Comparison of ENCODE assay signal across 18 cellular contexts in genomic region chr1:19416145-19416544, GRCh38.
DNase-seq lines count a peak whose midpoint lies in the region; ATAC-seq and TF ChIP-seq lines count a peak whose summit lies in the region.
"Had no signal": no experiment of that assay in that cellular context is flagged by ENCODE, and none has a peak within 500 bp of the region (broad histone marks: within the 10 kb centered on the region; RNA-seq: fewer than 3 reads in every experiment).

No MANE protein-coding gene starts in this region.

- no peaks in the 10 kb centered on the region for H3K9me2 ChIP-seq in GM23248 (ENCODE audit: insufficient read depth)

- H3K4me1 Mint-ChIP-seq in immature natural killer cell: peaks cover 68 to 91% of the 10 kb centered on the region in 2 donors
- H3K4me1 Mint-ChIP-seq in stimulated activated effector memory CD8-positive, alpha-beta T cell treated with anti-CD3 and anti-CD28 coated beads, Interleukin-12 subunit alpha, Interleukin-12 subunit beta, amount 100 ng/mL, for 72 hours: peaks cover 59% of the 10 kb centered on the region

- peak overlapping the region; percentile 24; the same call in 1 of the 2 replicates for H3K9ac ChIP-seq in GM23248

- no peaks in the 10 kb centered on the region for H4K20me1 ChIP-seq in GM23248 (ENCODE audit: insufficient read depth)

- H3K27me3 ChIP-seq in GM23248 (replicated peaks; ENCODE audit: insufficient read depth) (no peaks in the 10 kb centered on the region), ascending aorta (no peaks in the 10 kb centered on the region), dorsolateral prefrontal cortex (no peaks in the 10 kb centered on the region)
- H3K27me3 ChIP-seq: hepatocyte had no signal

- peaks cover 0 to 1% (median 0%) of the 10 kb centered on the region in 3 donors for H3K27me3 Mint-ChIP-seq in immature natural killer cell (ENCODE audit: low read depth in 3 of 3)

- peaks cover 47% of the 10 kb centered on the region for H3F3A ChIP-seq in GM23248 (ENCODE audit: insufficient read depth)

- H3K4me1 ChIP-seq in GM23248 (ENCODE audit: insufficient read depth) (peaks cover 37% of the 10 kb centered on the region), ascending aorta (peaks cover 23 to 78% of the 10 kb centered on the region in 2 donors)

- H2AFZ ChIP-seq in GM23248: no peak overlapping the region
- H2AFZ ChIP-seq: hepatocyte had no signal

- peaks cover 0 to 16% (median 6%) of the 10 kb centered on the region in 3 donors for H3K36me3 Mint-ChIP-seq in immature natural killer cell
- peaks cover 60% of the 10 kb centered on the region for H3K36me3 Mint-ChIP-seq in stimulated activated effector memory CD8-positive, alpha-beta T cell treated with anti-CD3 and anti-CD28 coated beads, Interleukin-12 subunit alpha, Interleukin-12 subunit beta, amount 100 ng/mL, for 72 hours

- peak overlapping the region in 4 of 6 donors; percentile 10 to 65 (median 54) for H3K27ac Mint-ChIP-seq in immature natural killer cell
- peak overlapping the region; percentile 76 for H3K27ac Mint-ChIP-seq in stimulated activated effector memory CD8-positive, alpha-beta T cell treated with anti-CD3 and anti-CD28 coated beads, Interleukin-12 subunit alpha, Interleukin-12 subunit beta, amount 100 ng/mL, for 72 hours
- H3K27ac Mint-ChIP-seq: activated T-helper 2 cell treated with anti-CD3 and anti-CD28 coated beads, Interferon-gamma antibody, Interleukin-2, Interleukin-4, amounts not matched to agents 10 μg/mL and 5 μg/mL and 100 μg/mL, durations not matched to agents 14 hours and 24 hours and 36 hours had no signal

- H3K4me3 Mint-ChIP-seq in immature natural killer cell: no peak overlapping the region
- H3K4me3 Mint-ChIP-seq in stimulated activated effector memory CD8-positive, alpha-beta T cell treated with anti-CD3 and anti-CD28 coated beads, Interleukin-12 subunit alpha, Interleukin-12 subunit beta, amount 100 ng/mL, for 72 hours: no peak overlapping the region

- ATAC-seq in stimulated activated effector memory CD8-positive, alpha-beta T cell treated with anti-CD3 and anti-CD28 coated beads, Interleukin-12 subunit alpha, Interleukin-12 subunit beta, amount 100 ng/mL, for 72 hours: no peak
- no peak for ATAC-seq in HG03571 (IDR thresholded peaks at IDR 0.05; ENCODE audit: unreplicated experiment)
- ATAC-seq: Panc1 had no signal

- H3K79me2 ChIP-seq in GM23248 (ENCODE audit: insufficient read depth): peaks cover 100% of the 10 kb centered on the region

- H3K36me3 ChIP-seq in GM23248 (ENCODE audit: low read depth) (peaks cover 16% of the 10 kb centered on the region; the same call in 1 of the 2 replicates), ascending aorta (peaks cover 12 to 16% of the 10 kb centered on the region in 2 donors)

- WGBS in GM23248 (ENCODE audit: low coverage in 1 of 2, low lambda C conversion rate in 2 of 2, missing lambda C conversion rate in 2 of 2), 2 experiments: 75 to 80% methylated on average over 5 of the region's 5 CpGs

- H3K27ac ChIP-seq in GM23248 (peak overlapping the region; percentile 76), ascending aorta (peak overlapping the region; percentile 71 to 86), dorsolateral prefrontal cortex (peak overlapping the region in 12 of 59 donors; percentile 9 to 82 (median 74))
- H3K27ac ChIP-seq: hepatocyte, SK-N-MC had no signal

- no peaks in the 10 kb centered on the region for H3K9me3 ChIP-seq in GM23248 (ENCODE audit: low read depth)
- H3K9me3 ChIP-seq in ascending aorta: no peaks in the 10 kb centered on the region

- no peak overlapping the region for H3K4me2 ChIP-seq in GM23248 (ENCODE audit: unreplicated experiment)
- H3K4me2 ChIP-seq: hepatocyte had no signal

- intact Hi-C loops in ascending aorta (cut with DNase I): no loop called here
- intact Hi-C loops in dorsolateral prefrontal cortex (cut with DNase I): no loop called here

- H3K9me3 Mint-ChIP-seq in immature natural killer cell: no peaks in the 10 kb centered on the region
- no peaks in the 10 kb centered on the region for H3K9me3 Mint-ChIP-seq in stimulated activated effector memory CD8-positive, alpha-beta T cell treated with anti-CD3 and anti-CD28 coated beads, Interleukin-12 subunit alpha, Interleukin-12 subunit beta, amount 100 ng/mL, for 72 hours
- H3K9me3 Mint-ChIP-seq: activated T-helper 2 cell treated with anti-CD3 and anti-CD28 coated beads, Interferon-gamma antibody, Interleukin-2, Interleukin-4, amounts not matched to agents 10 μg/mL and 5 μg/mL and 100 μg/mL, durations not matched to agents 14 hours and 24 hours and 36 hours had no signal

- no peak for TF ChIP-seq CTCF in ascending aorta (IDR thresholded peaks at IDR 0.05)
- TF ChIP-seq CTCF in dorsolateral prefrontal cortex (IDR thresholded peaks at IDR 0.05 in 54 of 56, conservative IDR thresholded peaks at IDR 0.05 in 2 of 56; ENCODE audit: low read depth in 1 of 56, partially characterized antibody in 56 of 56): no peak

- H3K4me3 ChIP-seq in GM23248 (no peak overlapping the region), ascending aorta (no peak overlapping the region), dorsolateral prefrontal cortex (no peak overlapping the region)
- H3K4me3 ChIP-seq: hepatocyte, SK-N-MC had no signal

- DNase-seq in GM23248 (peak; percentile 41), ascending aorta (ENCODE audit: low spot score in 2 of 2) (no peak), immature natural killer cell (no peak), dorsolateral prefrontal cortex (no peak), AG20443 (ENCODE audit: low spot score) (no peak)
- DNase-seq in stimulated activated effector memory CD8-positive, alpha-beta T cell treated with anti-CD3 and anti-CD28 coated beads, Interleukin-12 subunit alpha, Interleukin-12 subunit beta, amount 100 ng/mL, for 72 hours (ENCODE audit: low spot score in 2 of 2): no peak
- DNase-seq: AML-193; anterior cingulate cortex; cortex of kidney; Karpas-422; NCI-H1105; NCI-H774; stimulated activated naive CD4-positive, alpha-beta T cell treated with Interleukin-2 at 50 U/mL for 16 hours had no signal

- in situ Hi-C loops in GM23248 (cut with MboI): no loop called here
